28 cellular contexts compared by ENCODE assay signal in genomic region chr1:39943471-39944290, GRCh38. TPM values are rescaled to one million over a fixed set of nuclear protein-coding genes. Genes with fewer than 3 reads are reported as not detected.
DNase-seq lines count a peak whose midpoint lies in the region; ATAC-seq and TF ChIP-seq lines count a peak whose summit lies in the region.
"Had no signal": no experiment of that assay in that cellular context is flagged by ENCODE, and none has a peak within 500 bp of the region (broad histone marks: within the 10 kb centered on the region; RNA-seq: fewer than 3 reads in every experiment).

No MANE protein-coding gene starts in this region.

- no peak overlapping the region for H3K9ac ChIP-seq in neural progenitor cell
- H3K9ac ChIP-seq: BLaER1 had no signal

- TF ChIP-seq CTCF in RWPE1 (conservative IDR thresholded peaks at IDR 0.05; ENCODE audit: low read depth) (no peak), neural progenitor cell (IDR thresholded peaks at IDR 0.05) (no peak)

- CTCF ChIA-PET in RWPE1 (lab: Yijun Ruan, JAX): interaction anchor here (0.6 to 1.4 kb wide), 4 partner anchors 12 to 1574 kb away, joined by 3 to 4 read pairs (median 3); no protein-coding TSS in a partner anchor

- H3K27ac ChIP-seq in RWPE1: peak overlapping the region; percentile 85
- no peak overlapping the region for H3K27ac ChIP-seq in neural progenitor cell
- H3K27ac ChIP-seq: BLaER1, dorsolateral prefrontal cortex, heart right ventricle, left ventricle myocardium inferior had no signal

- ATAC-seq in esophagus mucosa (peak; percentile 75), HG03439 (IDR thresholded peaks at IDR 0.05; ENCODE audit: unreplicated experiment) (no peak)
- ATAC-seq: activated CD4-positive, CD25-positive, alpha-beta regulatory T cell treated with anti-CD3 and anti-CD28 coated beads, Interleukin-2, amount 50 U/mL, for 24 hours; activated CD8-positive, alpha-beta T cell treated with anti-CD3 and anti-CD28 coated beads for 36 hours; heart right ventricle; naive thymus-derived CD4-positive, alpha-beta T cell; T-cell; upper lobe of right lung had no signal

- H3F3A ChIP-seq in neural progenitor cell (ENCODE audit: low read depth): no peaks in the 10 kb centered on the region

- no peaks in the 10 kb centered on the region for H4K20me1 ChIP-seq in neural progenitor cell (ENCODE audit: low read depth)
- H4K20me1 ChIP-seq: BLaER1 had no signal

- H3K36me3 Mint-ChIP-seq in neural progenitor cell: no peaks in the 10 kb centered on the region
- H3K36me3 Mint-ChIP-seq: activated naive CD8-positive, alpha-beta T cell treated with anti-CD3 and anti-CD28 coated beads for 36 hours; naive thymus-derived CD4-positive, alpha-beta T cell; T-cell had no signal

- H3K36me3 ChIP-seq in neural progenitor cell: no peaks in the 10 kb centered on the region
- H3K36me3 ChIP-seq: BLaER1, heart right ventricle, left ventricle myocardium inferior, upper lobe of right lung had no signal

- H3K4me2 ChIP-seq in neural progenitor cell: no peak overlapping the region
- H3K4me2 ChIP-seq: BLaER1 had no signal

- no peaks in the 10 kb centered on the region for H3K4me1 ChIP-seq in neural progenitor cell
- H3K4me1 ChIP-seq: left ventricle myocardium inferior had no signal

- H3K27me3 Mint-ChIP-seq in neural progenitor cell (ENCODE audit: insufficient read depth, low read depth): no peaks in the 10 kb centered on the region

- DNase-seq in SIG-M5 treated with dmso at 0.1 percent for 504 hours (lab: John Stamatoyannopoulos, UW; ENCODE audit: unreplicated experiment): peak; percentile 47
- no peak for DNase-seq in SIG-M5 (lab: John Stamatoyannopoulos, UW)
- DNase-seq in RWPE1 (ENCODE audit: low spot score): peak; percentile 56
- DNase-seq in neural progenitor cell (ENCODE audit: low spot score): no peak
- DNase-seq in SKM-1 treated with dmso at 0.1 percent for 144 hours (lab: John Stamatoyannopoulos, UW; ENCODE audit: unreplicated experiment): no peak
- DNase-seq: ACHN; activated CD8-positive, alpha-beta T cell treated with anti-CD3 and anti-CD28 coated beads for 36 hours; activated naive CD8-positive, alpha-beta T cell treated with anti-CD3 and anti-CD28 coated beads for 36 hours; DMS79; dorsolateral prefrontal cortex; foreskin fibroblast; GF-D8; H9; heart right ventricle; left ventricle myocardium inferior; naive thymus-derived CD4-positive, alpha-beta T cell; NCI-H2081 treated with DMSO at 0.1 percent for 48 hours; NCI-H526 treated with DMSO at 0.1 percent for 48 hours; occipital lobe; SHP77; stimulated activated CD4-positive, alpha-beta T cell treated with anti-CD3 and anti-CD28 coated beads, Interleukin-2, amount 100 ng/mL, for 24 hours; T-cell; upper lobe of right lung had no signal

- H3K4me1 Mint-ChIP-seq in neural progenitor cell: no peaks in the 10 kb centered on the region
- H3K4me1 Mint-ChIP-seq: activated naive CD8-positive, alpha-beta T cell treated with anti-CD3 and anti-CD28 coated beads for 36 hours; T-cell had no signal

- peaks cover 4% of the 10 kb centered on the region for H3K9me3 Mint-ChIP-seq in neural progenitor cell
- H3K9me3 Mint-ChIP-seq: activated CD8-positive, alpha-beta T cell treated with anti-CD3 and anti-CD28 coated beads for 36 hours; activated naive CD8-positive, alpha-beta T cell treated with anti-CD3 and anti-CD28 coated beads for 36 hours; H9; naive thymus-derived CD4-positive, alpha-beta T cell; T-cell had no signal

- no peaks in the 10 kb centered on the region for H3K9me3 ChIP-seq in neural progenitor cell (ENCODE audit: low read depth)
- H3K9me3 ChIP-seq: BLaER1, heart right ventricle, left ventricle myocardium inferior, upper lobe of right lung had no signal

- H3K4me3 ChIP-seq in neural progenitor cell: no peak overlapping the region
- H3K4me3 ChIP-seq: BLaER1, dorsolateral prefrontal cortex, heart right ventricle, left ventricle myocardium inferior, skin epidermis, upper lobe of right lung had no signal

- H3K4me3 Mint-ChIP-seq in neural progenitor cell: no peak overlapping the region
- H3K4me3 Mint-ChIP-seq: activated CD8-positive, alpha-beta T cell treated with anti-CD3 and anti-CD28 coated beads for 36 hours; activated naive CD8-positive, alpha-beta T cell treated with anti-CD3 and anti-CD28 coated beads for 36 hours; H9; naive thymus-derived CD4-positive, alpha-beta T cell; T-cell had no signal

- POLR2A ChIA-PET in RWPE1 (lab: Yijun Ruan, JAX; ENCODE audit: low non-redundant PET): no interaction called here

- no peak overlapping the region for H2AFZ ChIP-seq in neural progenitor cell (replicated peaks)

- H3K27me3 ChIP-seq in neural progenitor cell: no peaks in the 10 kb centered on the region
- H3K27me3 ChIP-seq: BLaER1, dorsolateral prefrontal cortex, upper lobe of right lung had no signal

- no peak overlapping the region for H3K27ac Mint-ChIP-seq in neural progenitor cell
- H3K27ac Mint-ChIP-seq: activated CD8-positive, alpha-beta T cell treated with anti-CD3 and anti-CD28 coated beads for 36 hours; activated naive CD8-positive, alpha-beta T cell treated with anti-CD3 and anti-CD28 coated beads for 36 hours; H9; naive thymus-derived CD4-positive, alpha-beta T cell had no signal

- no peaks in the 10 kb centered on the region for H3K79me2 ChIP-seq in neural progenitor cell (ENCODE audit: low read depth)

RNA-seq across cellular contexts. Expression of gene MFSD2A, which starts 11.3 kb away (rescaled TPM):
- 25.2 TPM for total RNA-seq in esophagus mucosa
- 0.90 and 1.4 TPM in 2 replicates for total RNA-seq in neural progenitor cell (ENCODE audit: low replicate concordance)

RNA-seq across cellular contexts. Expression of gene MYCL, which starts 42.0 kb away (rescaled TPM):
- total RNA-seq in esophagus mucosa (16.9 TPM), neural progenitor cell (ENCODE audit: low replicate concordance) (21.8 and 39.8 TPM in 2 replicates)

Comparison
In these comparisons a context has a peak if more than half of its experiments do, and no peak if none do; other contexts are left out.
1. DNase-seq: peak in SIG-M5 treated with dmso at 0.1 percent for 504 hours (single experiment) and RWPE1 (single experiment); none in SIG-M5 (single experiment), neural progenitor cell (single experiment) and SKM-1 treated with dmso at 0.1 percent for 144 hours (single experiment).
2. RNA of gene MFSD2A, which starts 11.3 kb away (total RNA-seq): 25.2 TPM in esophagus mucosa (single experiment); 0.90 to 1.4 TPM in neural progenitor cell; every median in the first group is over 10 times any median in the second.